29 cellular contexts compared by ENCODE assay signal in genomic region chr3:108021533-108021932, GRCh38.
"Had no signal": no experiment of that assay in that cellular context is flagged by ENCODE, and none has a peak within 500 bp of the region (broad histone marks: within the 10 kb centered on the region; RNA-seq: fewer than 3 reads in every experiment).

No MANE protein-coding gene starts in this region.

- H3K4me2 ChIP-seq: smooth muscle cell had no signal

- H3K4me3 ChIP-seq: esophagus muscularis mucosa, lung, right atrium auricular region, smooth muscle cell, stomach, tibial artery had no signal

- H3K27me3 ChIP-seq: esophagus muscularis mucosa, right atrium auricular region, stomach, tibial artery had no signal

- H3K4me1 ChIP-seq: esophagus muscularis mucosa, stomach, tibial artery had no signal

- H3K27me3 Mint-ChIP-seq: activated naive CD4-positive, alpha-beta T cell treated with anti-CD3 and anti-CD28 coated beads, Interleukin-2, amount 50 U/mL, for 24 hours; activated naive CD8-positive, alpha-beta T cell treated with anti-CD3 and anti-CD28 coated beads, Interleukin-2, amount 50 U/mL, for 24 hours; activated T-helper 17 cell treated with anti-CD3 and anti-CD28 coated beads, Interleukin-2, amount 50 U/mL, for 72 hours; T-helper 17 cell had no signal

- H3K4me1 Mint-ChIP-seq: activated naive CD8-positive, alpha-beta T cell treated with anti-CD3 and anti-CD28 coated beads, Interleukin-2, amount 50 U/mL, for 24 hours had no signal

- H3K4me3 Mint-ChIP-seq: activated naive CD4-positive, alpha-beta T cell treated with anti-CD3 and anti-CD28 coated beads, Interleukin-2, amount 50 U/mL, for 24 hours; activated naive CD8-positive, alpha-beta T cell treated with anti-CD3 and anti-CD28 coated beads, Interleukin-2, amount 50 U/mL, for 24 hours; activated T-cell treated with anti-CD3 and anti-CD28 coated beads, Interleukin-2, amount 50 U/mL, for 4 hours; activated T-helper 17 cell treated with anti-CD3 and anti-CD28 coated beads, Interleukin-2, amount 50 U/mL, for 72 hours; effector memory CD8-positive, alpha-beta T cell; natural killer cell; stimulated activated naive B cell treated with anti-CD40 and anti-IgM and Interleukin-4, amounts not matched to agents 10 μg/mL and 1 μg/mL and 100 μg/mL, for 72 hours; T-helper 17 cell had no signal

- H3K27ac Mint-ChIP-seq: activated naive CD4-positive, alpha-beta T cell treated with anti-CD3 and anti-CD28 coated beads, Interleukin-2, amount 50 U/mL, for 24 hours; activated naive CD8-positive, alpha-beta T cell treated with anti-CD3 and anti-CD28 coated beads, Interleukin-2, amount 50 U/mL, for 24 hours; activated T-helper 17 cell treated with anti-CD3 and anti-CD28 coated beads, Interleukin-2, amount 50 U/mL, for 72 hours; effector memory CD8-positive, alpha-beta T cell; natural killer cell; stimulated activated naive B cell treated with anti-CD40 and anti-IgM and Interleukin-4, amounts not matched to agents 10 μg/mL and 1 μg/mL and 100 μg/mL, for 72 hours; T-helper 17 cell had no signal

- H3K27ac ChIP-seq: esophagus muscularis mucosa, right atrium auricular region, stomach, tibial artery, WERI-Rb-1 had no signal

- H3K36me3 Mint-ChIP-seq: natural killer cell had no signal

- ATAC-seq: activated CD4-positive, CD25-positive, alpha-beta regulatory T cell treated with anti-CD3 and anti-CD28 coated beads, Interleukin-2, amount 50 U/mL, for 24 hours; activated naive CD8-positive, alpha-beta T cell treated with anti-CD3 and anti-CD28 coated beads, Interleukin-2, amount 50 U/mL, for 24 hours; activated T-cell treated with anti-CD3 and anti-CD28 coated beads, Interleukin-2, amount 50 U/mL, for 4 hours; activated T-helper 17 cell treated with anti-CD3 and anti-CD28 coated beads, Interleukin-2, amount 50 U/mL, for 72 hours; effector memory CD8-positive, alpha-beta T cell; left lobe of liver; natural killer cell; stimulated activated naive B cell treated with anti-CD40 and anti-IgM and Interleukin-4, amounts not matched to agents 10 μg/mL and 1 μg/mL and 100 μg/mL, for 72 hours; T-helper 17 cell had no signal

- H3K9me3 Mint-ChIP-seq: activated naive CD4-positive, alpha-beta T cell treated with anti-CD3 and anti-CD28 coated beads, Interleukin-2, amount 50 U/mL, for 24 hours; activated naive CD8-positive, alpha-beta T cell treated with anti-CD3 and anti-CD28 coated beads, Interleukin-2, amount 50 U/mL, for 24 hours; activated T-cell treated with anti-CD3 and anti-CD28 coated beads, Interleukin-2, amount 50 U/mL, for 4 hours; effector memory CD8-positive, alpha-beta T cell; natural killer cell had no signal

- DNase-seq: activated CD4-positive, alpha-beta T cell treated with anti-CD3 and anti-CD28 coated beads for 48 hours; activated CD4-positive, alpha-beta T cell treated with anti-CD3 and anti-CD28 coated beads, Interleukin-2, amount 50 U/mL, for 48 hours; activated CD8-positive, alpha-beta memory T cell treated with anti-CD3 and anti-CD28 coated beads, Interleukin-2, amount 50 U/mL, for 48 hours; activated naive CD8-positive, alpha-beta T cell treated with anti-CD3 and anti-CD28 coated beads, Interleukin-2, amount 50 U/mL, for 24 hours; activated T-cell treated with anti-CD3 and anti-CD28 coated beads, Interleukin-2, amount 50 U/mL, for 4 hours; amygdala; caudate nucleus; cortex of kidney; effector memory CD8-positive, alpha-beta T cell; kidney glomerular epithelial cell; mesendoderm; natural killer cell; stimulated activated CD4-positive, alpha-beta T cell treated with anti-CD3 and anti-CD28 coated beads, Interleukin-1b, Interleukin-23, amount 100 ng/mL, for 48 hours; stimulated activated CD4-positive, alpha-beta T cell treated with anti-CD3 and anti-CD28 coated beads, Interleukin-4, amount 100 ng/mL, for 4 hours; stimulated activated CD8-positive, alpha-beta memory T cell treated with anti-CD3 and anti-CD28 coated beads, Interleukin-4, amount 100 ng/mL, for 48 hours; stimulated activated naive B cell treated with anti-CD40 and anti-IgM and Interleukin-4, amounts not matched to agents 10 μg/mL and 1 μg/mL and 100 μg/mL, for 72 hours; stomach; T-helper 17 cell; T1000; tibial artery; WERI-Rb-1 had no signal

- H3K36me3 ChIP-seq: esophagus muscularis mucosa, right atrium auricular region, stomach, tibial artery, WERI-Rb-1 had no signal

- H3K9me3 ChIP-seq: esophagus muscularis mucosa, right atrium auricular region, stomach, tibial artery had no signal
